ENCODE assay signal across 27 cellular contexts in the genomic region with DNA sequence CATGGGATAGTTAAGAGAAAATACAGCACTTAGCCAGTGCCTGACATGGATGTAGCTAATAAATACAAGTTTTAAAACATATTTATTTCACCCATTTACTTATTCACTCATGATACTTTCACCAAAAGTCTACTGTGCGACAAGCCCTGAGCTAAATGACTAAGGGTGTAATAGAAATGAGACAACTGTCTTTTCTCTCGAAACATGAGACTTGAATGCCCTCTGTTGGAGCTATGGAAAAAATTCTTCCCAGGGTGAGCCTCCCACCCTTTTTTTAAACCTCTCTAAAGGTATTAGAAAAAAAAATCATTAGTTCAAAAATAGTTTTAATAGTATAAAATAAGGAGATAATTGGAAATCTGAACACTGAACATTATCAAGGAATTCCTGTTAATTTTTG. TPM values are rescaled to one million over a fixed set of nuclear protein-coding genes. Genes with fewer than 3 reads are reported as not detected.
DNase-seq lines count a peak whose midpoint lies in the region; ATAC-seq and TF ChIP-seq lines count a peak whose summit lies in the region.
"Had no signal": no experiment of that assay in that cellular context is flagged by ENCODE, and none has a peak within 500 bp of the region (broad histone marks: within the 10 kb centered on the region; RNA-seq: fewer than 3 reads in every experiment).

No MANE protein-coding gene starts in this region.

- CTCF ChIA-PET in HCT116 (lab: Charles Lee) = interaction anchor here (0.9 to 1.1 kb wide), 2 partner anchors 106 to 116 kb away, joined by 3 to 4 read pairs; no protein-coding TSS in a partner anchor

- peak in 1 of 3 experiments; percentile 20; a peak in 2 of 6 replicates for TF ChIP-seq CTCF in HCT116 (IDR thresholded peaks at IDR 0.05 in 2 of 3, conservative IDR thresholded peaks at IDR 0.05 in 1 of 3; ENCODE audit: borderline replicate concordance in 1 of 3, insufficient read depth in 1 of 3, low read depth in 2 of 3, low read length in 2 of 3)
- peak; percentile 43 for TF ChIP-seq CTCF in RWPE2 (IDR thresholded peaks at IDR 0.05; ENCODE audit: poor library complexity, severe bottlenecking)
- TF ChIP-seq CTCF in prostate gland (IDR thresholded peaks at IDR 0.05) = no peak

- H3K27me3 ChIP-seq in HCT116 (ENCODE audit: insufficient read depth, low read length) (no peaks in the 10 kb centered on the region), RWPE2 (ENCODE audit: insufficient read depth, poor library complexity, severe bottlenecking) (no peaks in the 10 kb centered on the region), prostate gland (replicated peaks; ENCODE audit: insufficient read depth) (no peaks in the 10 kb centered on the region)
- H3K27me3 ChIP-seq: left lung, ovary, right atrium auricular region, thyroid gland had no signal

- H3K9me2 ChIP-seq in HCT116 (ENCODE audit: insufficient read depth) = no peaks in the 10 kb centered on the region

- no peaks in the 10 kb centered on the region for H3K9me3 ChIP-seq in HCT116 (ENCODE audit: control insufficient read depth in 1 of 2, insufficient read depth in 1 of 2, low read depth in 1 of 2, low read length in 2 of 2)
- H3K9me3 ChIP-seq in RWPE2 (ENCODE audit: severe bottlenecking) = no peaks in the 10 kb centered on the region
- H3K9me3 ChIP-seq in prostate gland = no peaks in the 10 kb centered on the region
- H3K9me3 ChIP-seq: left lung, ovary, right atrium auricular region, thyroid gland had no signal

- H4K20me1 ChIP-seq in HCT116 (ENCODE audit: insufficient read depth) = no peaks in the 10 kb centered on the region

- DNase-seq in DMS 273 (lab: John Stamatoyannopoulos, UW; ENCODE audit: unreplicated experiment) = peak; percentile 6
- DNase-seq in DMS 273 treated with DMSO at 0.1 percent for 48 hours (lab: John Stamatoyannopoulos, UW) = no peak
- DNase-seq in HCT116 (ENCODE audit: low read depth, low spot score) = no peak
- DNase-seq in RWPE2 (ENCODE audit: low spot score) = no peak
- DNase-seq in kidney tubule cell (ENCODE audit: low spot score) = peak; percentile 7
- DNase-seq in stimulated activated CD4-positive, alpha-beta T cell treated with anti-CD3 and anti-CD28 coated beads, Interleukin-15, amount 100 ng/mL, for 24 hours = no peak
- no peak for DNase-seq in prostate gland (ENCODE audit: low spot score)
- no peak for DNase-seq in posterior vena cava (ENCODE audit: low spot score)
- DNase-seq: activated CD4-positive, alpha-beta T cell treated with anti-CD3 and anti-CD28 coated beads, Interleukin-2, amount 50 U/mL, for 48 hours; activated effector memory CD4-positive, alpha-beta T cell treated with anti-CD3 and anti-CD28 coated beads, Interleukin-2, amount 50 U/mL, for 16 hours; activated naive CD8-positive, alpha-beta T cell treated with anti-CD3 and anti-CD28 coated beads, Interleukin-2, amount 10 ng/mL, durations not matched to agents 7 days and 5 days; CD8-positive, alpha-beta T cell; effector CD4-positive, alpha-beta T cell; GF-D8; hippocampal formation; immature natural killer cell; KG1; left lung; NCI-H1436 treated with DMSO at 0.1 percent for 48 hours; ovary; stimulated activated naive CD8-positive, alpha-beta T cell treated with anti-CD3 and anti-CD28 coated beads, Interleukin-15, amount 100 ng/mL, for 72 hours; SW 1271; thyroid gland had no signal

- BruUV-seq in HCT116 (replicated peaks; lab: Mats Ljungman, UMichigan) = no TSS peak

- H3K36me3 ChIP-seq in HCT116 (ENCODE audit: control insufficient read depth in 1 of 2, insufficient read depth in 2 of 2, low read length in 2 of 2) (no peaks in the 10 kb centered on the region), RWPE2 (ENCODE audit: low read depth) (no peaks in the 10 kb centered on the region), prostate gland (no peaks in the 10 kb centered on the region)
- H3K36me3 ChIP-seq: left lung, ovary, right atrium auricular region, thyroid gland had no signal

- ATAC-seq in HCT116 (no peak), RWPE2 (ENCODE audit: low read depth) (peak; percentile 35; the same call in 1 of the 3 replicates)
- ATAC-seq: CD8-positive, alpha-beta T cell; esophagus mucosa; left lung; Right ventricle myocardium inferior; stimulated activated naive CD8-positive, alpha-beta T cell treated with anti-CD3 and anti-CD28 coated beads, Interleukin-15, amount 100 ng/mL, for 72 hours had no signal

- H3K9ac ChIP-seq in HCT116 (ENCODE audit: low read length) = no peak overlapping the region

- no peak overlapping the region for H3K4me3 ChIP-seq in HCT116 (replicated peaks in 1 of 2; ENCODE audit: low read depth in 1 of 2, low read length in 2 of 2)
- no peak overlapping the region for H3K4me3 ChIP-seq in RWPE2 (ENCODE audit: severe bottlenecking)
- no peak overlapping the region for H3K4me3 ChIP-seq in prostate gland
- H3K4me3 ChIP-seq: left lung, ovary, right atrium auricular region, thyroid gland had no signal

- POLR2A ChIA-PET in HCT116 (lab: Charles Lee) = no interaction called here

- TF ChIP-seq POLR2A in HCT116 (IDR thresholded peaks at IDR 0.05; ENCODE audit: borderline replicate concordance, extremely low read depth, insufficient read depth, insufficient read length) (no peak), prostate gland (IDR thresholded peaks at IDR 0.05) (no peak)

- H3K79me2 ChIP-seq in HCT116 (ENCODE audit: insufficient read depth, low read length) = no peaks in the 10 kb centered on the region

- H2AFZ ChIP-seq in HCT116 (ENCODE audit: low read depth, low read length, poor library complexity, severe bottlenecking) = no peak overlapping the region

- no peak overlapping the region for H3K4me2 ChIP-seq in HCT116 (ENCODE audit: low read length)

- no peaks in the 10 kb centered on the region for H3K4me1 ChIP-seq in HCT116 (ENCODE audit: control insufficient read depth in 1 of 2, insufficient read depth in 2 of 2, low read length in 2 of 2)
- no peaks in the 10 kb centered on the region for H3K4me1 ChIP-seq in RWPE2 (ENCODE audit: insufficient read depth, poor library complexity, severe bottlenecking)
- no peaks in the 10 kb centered on the region for H3K4me1 ChIP-seq in prostate gland (replicated peaks)
- H3K4me1 ChIP-seq: left lung, right atrium auricular region, thyroid gland had no signal

- RAD21 ChIA-PET in HCT116 (lab: Charles Lee; ENCODE audit: low non-redundant PET in 1 of 2, low total read pairs in 2 of 2, uncharacterized antibody in 2 of 2, unreplicated experiment in 2 of 2) = no interaction called here

- WGBS in prostate gland = 74% methylated on average over 2 of the region's 2 CpGs

- peak; percentile 51; the same call in 1 of the 2 replicates for TF ChIP-seq RAD21 in HCT116 (IDR thresholded peaks at IDR 0.05; ENCODE audit: low read depth)

- intact Hi-C loops in HCT116 (cut with micrococcal nuclease) (loop anchor here (5.0 to 10.0 kb wide), 2 partner anchors 100 to 238 kb away; no protein-coding TSS in a partner anchor), prostate gland (cut with DNase I) (no loop called here), posterior vena cava (cut with DNase I) (no loop called here)

- H3K27ac ChIP-seq in HCT116 (ENCODE audit: low read depth, low read length) (no peak overlapping the region), RWPE2 (ENCODE audit: poor library complexity, severe bottlenecking) (no peak overlapping the region), prostate gland (no peak overlapping the region)
- H3K27ac ChIP-seq: 22Rv1, left lung, ovary, right atrium auricular region, thyroid gland had no signal

TF ChIP-seq in HCT116, 20 proteins besides CTCF, POLR2A, EP300 and RAD21 (continues in another document):
- no peak for TF ChIP-seq ZFX (IDR thresholded peaks at IDR 0.05)
- no peak for TF ChIP-seq FOSL1 (IDR thresholded peaks at IDR 0.05; ENCODE audit: low read depth)
- TF ChIP-seq EGR1 (IDR thresholded peaks at IDR 0.05; ENCODE audit: low read depth) = no peak
- no peak for TF ChIP-seq SP1 (IDR thresholded peaks at IDR 0.05; ENCODE audit: low read depth)
- TF ChIP-seq POLR2AphosphoS5 (IDR thresholded peaks at IDR 0.05; ENCODE audit: low read depth, low read length) = no peak
- no peak for TF ChIP-seq CBX3 (IDR thresholded peaks at IDR 0.05; ENCODE audit: low read depth)
- no peak for TF ChIP-seq SRF (IDR thresholded peaks at IDR 0.05; ENCODE audit: low read depth)
- no peak for TF ChIP-seq TCF7L2 (IDR thresholded peaks at IDR 0.05; ENCODE audit: borderline replicate concordance, extremely low read depth, insufficient read depth, insufficient read length)
- no peak for TF ChIP-seq ZNF274 (IDR thresholded peaks at IDR 0.05; ENCODE audit: low read depth, low read length)
- no peak for TF ChIP-seq CEBPB (IDR thresholded peaks at IDR 0.05; ENCODE audit: low read depth)
- no peak for TF ChIP-seq ELF1 (IDR thresholded peaks at IDR 0.05; ENCODE audit: borderline replicate concordance, low read depth)
- no peak for TF ChIP-seq YY1 (IDR thresholded peaks at IDR 0.05; ENCODE audit: extremely low read depth, insufficient replicate concordance, low read depth, low read length)
- TF ChIP-seq JUND (IDR thresholded peaks at IDR 0.05) = no peak
- TF ChIP-seq, protein P1, sequence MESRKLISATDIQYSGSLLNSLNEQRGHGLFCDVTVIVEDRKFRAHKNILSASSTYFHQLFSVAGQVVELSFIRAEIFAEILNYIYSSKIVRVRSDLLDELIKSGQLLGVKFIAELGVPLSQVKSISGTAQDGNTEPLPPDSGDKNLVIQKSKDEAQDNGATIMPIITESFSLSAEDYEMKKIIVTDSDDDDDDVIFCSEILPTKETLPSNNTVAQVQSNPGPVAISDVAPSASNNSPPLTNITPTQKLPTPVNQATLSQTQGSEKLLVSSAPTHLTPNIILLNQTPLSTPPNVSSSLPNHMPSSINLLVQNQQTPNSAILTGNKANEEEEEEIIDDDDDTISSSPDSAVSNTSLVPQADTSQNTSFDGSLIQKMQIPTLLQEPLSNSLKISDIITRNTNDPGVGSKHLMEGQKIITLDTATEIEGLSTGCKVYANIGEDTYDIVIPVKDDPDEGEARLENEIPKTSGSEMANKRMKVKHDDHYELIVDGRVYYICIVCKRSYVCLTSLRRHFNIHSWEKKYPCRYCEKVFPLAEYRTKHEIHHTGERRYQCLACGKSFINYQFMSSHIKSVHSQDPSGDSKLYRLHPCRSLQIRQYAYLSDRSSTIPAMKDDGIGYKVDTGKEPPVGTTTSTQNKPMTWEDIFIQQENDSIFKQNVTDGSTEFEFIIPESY (IDR thresholded peaks at IDR 0.05; ENCODE audit: extremely low read depth, insufficient replicate concordance, low read length) = no peak
- TF ChIP-seq EZH2phosphoT487 (IDR thresholded peaks at IDR 0.05; ENCODE audit: borderline replicate concordance) = no peak

RNA-seq across cellular contexts. Expression of a gene that starts 24.3 kb away (rescaled TPM):
- 2,938 TPM for total RNA-seq in HCT116 (2021; ENCODE audit: unreplicated experiment)
- 1,265 and 1,358 TPM in 2 replicates for polyA plus RNA-seq in HCT116 (2012)
- total RNA-seq in prostate gland = 100 to 1,000 TPM; 267 to 422 TPM
- total RNA-seq in posterior vena cava = 1,000 to 10,000 TPM; 1,096 to 1,308 TPM

RNA-seq across cellular contexts. Expression of a gene that starts 44.1 kb away (rescaled TPM):
- 7.3 TPM for total RNA-seq in HCT116 (2021; ENCODE audit: unreplicated experiment)
- polyA plus RNA-seq in HCT116 (2012) = 2.7 and 3.1 TPM in 2 replicates
- 1 to 10 TPM; 6.9 to 8.8 TPM for total RNA-seq in prostate gland
- total RNA-seq in posterior vena cava = 1 to 10 TPM; 4.7 to 5.5 TPM

RNA-seq across cellular contexts. Expression of a gene that starts 45.8 kb away (rescaled TPM):
- total RNA-seq in HCT116 (2021; ENCODE audit: unreplicated experiment) = not detected
- 0.01 TPM in 1 of 2 replicates, not detected in the other for polyA plus RNA-seq in HCT116 (2012)
- total RNA-seq in prostate gland = 10 to 100 TPM in 1 of 2 donors, 1 to 10 TPM in 1; 2.4 to 11.0 TPM
- total RNA-seq in posterior vena cava = 1 to 10 TPM; 1.1 to 1.9 TPM
- total RNA-seq: activated naive CD8-positive, alpha-beta T cell treated with anti-CD3 and anti-CD28 coated beads, Interleukin-2, amount 10 ng/mL, durations not matched to agents 7 days and 5 days; CD8-positive, alpha-beta T cell had no signal
- polyA plus RNA-seq: immature natural killer cell had no signal

Comparison
In these comparisons a context has a peak if more than half of its experiments do, and no peak if none do; other contexts are left out.
1. DNase-seq: peak in DMS 273 (single experiment) and kidney tubule cell (single experiment); none in DMS 273 treated with DMSO at 0.1 percent for 48 hours (single experiment), HCT116 (single experiment), RWPE2 (single experiment), stimulated activated CD4-positive, alpha-beta T cell treated with anti-CD3 and anti-CD28 coated beads, Interleukin-15, amount 100 ng/mL, for 24 hours (single experiment), prostate gland (single experiment) and posterior vena cava (single experiment).